1 cellular context compared by ENCODE assay signal in genomic region chr12:7361271-7361670, GRCh38.
TF ChIP-seq lines count a peak whose summit lies in the region.

No MANE protein-coding gene starts in this region.

TF ChIP-seq in H1, 55 proteins besides CTCF, POLR2A, EP300 and RAD21:
- no peak for TF ChIP-seq FOSL1 (IDR thresholded peaks at IDR 0.05; ENCODE audit: insufficient read depth, low read depth, low read length)
- no peak for TF ChIP-seq KDM1A (IDR thresholded peaks at IDR 0.05; ENCODE audit: borderline replicate concordance, low read length)
- TF ChIP-seq JUN (IDR thresholded peaks at IDR 0.05; ENCODE audit: low read depth, low read length), result no peak
- no peak for TF ChIP-seq RFX5 (IDR thresholded peaks at IDR 0.05; ENCODE audit: borderline replicate concordance, low read depth, low read length)
- no peak for TF ChIP-seq KDM5A (IDR thresholded peaks at IDR 0.05; ENCODE audit: low read length)
- TF ChIP-seq, protein P1, sequence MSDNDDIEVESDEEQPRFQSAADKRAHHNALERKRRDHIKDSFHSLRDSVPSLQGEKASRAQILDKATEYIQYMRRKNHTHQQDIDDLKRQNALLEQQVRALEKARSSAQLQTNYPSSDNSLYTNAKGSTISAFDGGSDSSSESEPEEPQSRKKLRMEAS (IDR thresholded peaks at IDR 0.05), result no peak
- TF ChIP-seq TAF7 (optimal IDR thresholded peaks at IDR 0.05; ENCODE audit: borderline replicate concordance, low read depth, low read length), result no peak
- no peak for TF ChIP-seq CEBPB (IDR thresholded peaks at IDR 0.05; ENCODE audit: low read depth, low read length)
- no peak for TF ChIP-seq SUZ12 (IDR thresholded peaks at IDR 0.05; ENCODE audit: low read length)
- TF ChIP-seq SP4 (IDR thresholded peaks at IDR 0.05; ENCODE audit: low read length), result no peak
- no peak for TF ChIP-seq HDAC2 (IDR thresholded peaks at IDR 0.05; ENCODE audit: borderline replicate concordance in 1 of 2, low read depth in 2 of 2, low read length in 2 of 2)
- no peak for TF ChIP-seq ATF2 (IDR thresholded peaks at IDR 0.05; ENCODE audit: low read length)
